1 cellular context compared by ENCODE assay signal in the genomic region with DNA sequence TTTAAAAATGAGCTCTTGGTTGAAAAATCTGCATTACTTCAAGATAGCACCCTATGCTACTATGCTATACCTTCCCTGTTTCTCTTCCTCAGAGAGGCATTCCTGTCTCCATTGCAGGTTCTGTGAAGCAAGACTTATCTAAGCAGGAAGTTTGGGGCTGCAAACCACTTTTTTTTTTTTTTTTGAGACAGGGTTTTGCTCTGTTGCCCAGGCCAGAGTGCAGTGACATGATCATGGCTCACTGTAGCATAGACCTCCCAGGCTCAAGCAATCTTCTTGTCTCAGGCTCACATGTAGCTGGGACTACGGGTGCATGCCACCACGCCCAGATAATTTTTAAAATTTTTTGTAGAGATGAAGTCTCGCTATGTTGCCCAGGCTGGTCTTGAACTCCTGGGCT.
TF ChIP-seq lines count a peak whose summit lies in the region.

No MANE protein-coding gene starts in this region.

TF ChIP-seq in SK-N-SH, 30 proteins besides CTCF, POLR2A, EP300 and RAD21:
- TF ChIP-seq IRF3 (IDR thresholded peaks at IDR 0.05; ENCODE audit: low read depth, low read length) (no peak), SMC3 (IDR thresholded peaks at IDR 0.05; ENCODE audit: low read depth, low read length) (no peak), EZH2phosphoT487 (IDR thresholded peaks at IDR 0.05; ENCODE audit: borderline replicate concordance, low read depth) (no peak), FOXJ3 (CRISPR knock-in tag; IDR thresholded peaks at IDR 0.05) (no peak)
